12 cellular contexts compared by ENCODE assay signal in genomic region chr1:43121251-43121650, GRCh38. TPM values are rescaled to one million over a fixed set of nuclear protein-coding genes. Genes with fewer than 3 reads are reported as not detected.
DNase-seq lines count a peak whose midpoint lies in the region; ATAC-seq and TF ChIP-seq lines count a peak whose summit lies in the region.
"Had no signal": no experiment of that assay in that cellular context is flagged by ENCODE, and none has a peak within 500 bp of the region (broad histone marks: within the 10 kb centered on the region; RNA-seq: fewer than 3 reads in every experiment).

No MANE protein-coding gene starts in this region.

- no peak overlapping the region for H2BK12ac ChIP-seq in trophoblast cell (ENCODE audit: low read length)

- peak overlapping the region; percentile 42 for H3K4me2 ChIP-seq in trophoblast cell (ENCODE audit: low read length)

- TF ChIP-seq CTCF in HEK293 (tag by site-specific recombination; IDR thresholded peaks at IDR 0.05) (no peak), epithelial cell of proximal tubule (conservative IDR thresholded peaks at IDR 0.05; ENCODE audit: low read depth, low read length) (no peak)

- H3K27me3 ChIP-seq in trophoblast cell (ENCODE audit: insufficient read depth, low read length): no peaks in the 10 kb centered on the region

- H2AK5ac ChIP-seq in trophoblast cell (ENCODE audit: low read length): no peak overlapping the region

- no peak overlapping the region for H3K14ac ChIP-seq in trophoblast cell (ENCODE audit: low read length)

- H4K12ac ChIP-seq in trophoblast cell (ENCODE audit: low read depth, low read length): no peak overlapping the region

- H3K79me2 ChIP-seq in trophoblast cell (ENCODE audit: control insufficient read depth, insufficient read depth, low read length, poor library complexity): no peaks in the 10 kb centered on the region

- H3K4me3 ChIP-seq in HEK293 (ENCODE audit: low read depth, low read length) (no peak overlapping the region), epithelial cell of proximal tubule (ENCODE audit: low read depth, low read length) (peak overlapping the region; percentile 57), trophoblast cell (ENCODE audit: low read depth, low read length) (no peak overlapping the region)

- peak; percentile 53 to 54 for DNase-seq in NCI-H526 (lab: John Stamatoyannopoulos, UW)
- DNase-seq in epithelial cell of proximal tubule (ENCODE audit: low read depth): no peak
- DNase-seq in trophoblast cell: peak; percentile 19 to 50
- no peak for DNase-seq in midbrain (lab: John Stamatoyannopoulos, UW)
- no peak for DNase-seq in OCI-M2 (lab: John Stamatoyannopoulos, UW; ENCODE audit: unreplicated experiment)
- DNase-seq: activated CD8-positive, alpha-beta T cell treated with anti-CD3 and anti-CD28 coated beads, Interleukin-2, amount 10 ng/mL, durations not matched to agents 7 days and 5 days; CD8-positive, alpha-beta T cell; naive B cell; NCI-H1092 had no signal

- no peaks in the 10 kb centered on the region for H3K79me1 ChIP-seq in trophoblast cell (ENCODE audit: low read length)

- H4K91ac ChIP-seq in trophoblast cell (ENCODE audit: low read depth, low read length): no peak overlapping the region

- no peak overlapping the region for H2BK5ac ChIP-seq in trophoblast cell (ENCODE audit: low read depth, low read length, poor library complexity)

- ATAC-seq in HG03342 (IDR thresholded peaks at IDR 0.05; ENCODE audit: unreplicated experiment): no peak
- ATAC-seq in GM19324 (IDR thresholded peaks at IDR 0.05; ENCODE audit: low FRiP score, unreplicated experiment): no peak
- ATAC-seq: activated CD8-positive, alpha-beta T cell treated with anti-CD3 and anti-CD28 coated beads, Interleukin-2, amount 10 ng/mL, durations not matched to agents 7 days and 5 days; CD8-positive, alpha-beta T cell had no signal

- no peak overlapping the region for H2BK120ac ChIP-seq in trophoblast cell (ENCODE audit: insufficient read depth, low read length, poor library complexity)

- H3K23ac ChIP-seq in trophoblast cell (ENCODE audit: low read length): no peak overlapping the region

- no peak overlapping the region for H3K18ac ChIP-seq in trophoblast cell (ENCODE audit: low read length)

- H3K27ac ChIP-seq in HEK293 (ENCODE audit: extremely low read depth, low read depth, low read length) (peak overlapping the region; percentile 77; the same call in 1 of the 2 replicates), trophoblast cell (ENCODE audit: low read depth, low read length) (peak overlapping the region; percentile 19)

- no peak overlapping the region for H4K8ac ChIP-seq in trophoblast cell (ENCODE audit: low read depth, low read length)

- no peak overlapping the region for H2AFZ ChIP-seq in trophoblast cell (ENCODE audit: insufficient read depth, low read length, poor library complexity)

- H3K9me3 ChIP-seq in HEK293 (ENCODE audit: control insufficient read depth, insufficient read depth, low read depth, low read length): no peaks in the 10 kb centered on the region
- H3K9me3 ChIP-seq in trophoblast cell (ENCODE audit: insufficient read depth, low read depth, low read length): peaks cover 2% of the 10 kb centered on the region

- CTCF ChIA-PET in HEK293 (lab: Yijun Ruan, JAX): interaction anchor here (0.6 to 1.1 kb wide), 3 partner anchors 48 to 495 kb away, joined by 3 to 6 read pairs (median 3); no protein-coding TSS in a partner anchor

- WGBS in trophoblast cell (ENCODE audit: extremely low coverage, insufficient coverage, insufficient read length): no CpG with 5 or more reads among the region's 3 CpGs

- no peak overlapping the region for H3K4ac ChIP-seq in trophoblast cell (ENCODE audit: low read depth, low read length)

- H3K36me3 ChIP-seq in HEK293 (ENCODE audit: control insufficient read depth in 2 of 2, insufficient read depth in 1 of 2, low read length in 2 of 2) (no peaks in the 10 kb centered on the region), trophoblast cell (ENCODE audit: control insufficient read depth in 1 of 2, insufficient read depth in 2 of 2, low read length in 2 of 2) (no peaks in the 10 kb centered on the region)

- H3K4me1 ChIP-seq in HEK293 (ENCODE audit: control insufficient read depth, insufficient read depth, low read length): no peaks in the 10 kb centered on the region
- H3K4me1 ChIP-seq in trophoblast cell (ENCODE audit: control insufficient read depth in 1 of 2, insufficient read depth in 2 of 2, low read length in 2 of 2): peaks cover 0 to 7% of the 10 kb centered on the region in 2 experiments

- POLR2A ChIA-PET in HEK293 (lab: Yijun Ruan, JAX): no interaction called here

- no peak overlapping the region for H3K9ac ChIP-seq in trophoblast cell (ENCODE audit: low read length)

TF ChIP-seq in HEK293, 187 proteins besides CTCF, POLR2A, EP300 and RAD21:
- peak; percentile 62 for TF ChIP-seq PRDM10 (tag by site-specific recombination; IDR thresholded peaks at IDR 0.05)
- TF ChIP-seq ZNF830 (tag by site-specific recombination; IDR thresholded peaks at IDR 0.05; ENCODE audit: low read depth): no peak
- TF ChIP-seq, protein P1, sequence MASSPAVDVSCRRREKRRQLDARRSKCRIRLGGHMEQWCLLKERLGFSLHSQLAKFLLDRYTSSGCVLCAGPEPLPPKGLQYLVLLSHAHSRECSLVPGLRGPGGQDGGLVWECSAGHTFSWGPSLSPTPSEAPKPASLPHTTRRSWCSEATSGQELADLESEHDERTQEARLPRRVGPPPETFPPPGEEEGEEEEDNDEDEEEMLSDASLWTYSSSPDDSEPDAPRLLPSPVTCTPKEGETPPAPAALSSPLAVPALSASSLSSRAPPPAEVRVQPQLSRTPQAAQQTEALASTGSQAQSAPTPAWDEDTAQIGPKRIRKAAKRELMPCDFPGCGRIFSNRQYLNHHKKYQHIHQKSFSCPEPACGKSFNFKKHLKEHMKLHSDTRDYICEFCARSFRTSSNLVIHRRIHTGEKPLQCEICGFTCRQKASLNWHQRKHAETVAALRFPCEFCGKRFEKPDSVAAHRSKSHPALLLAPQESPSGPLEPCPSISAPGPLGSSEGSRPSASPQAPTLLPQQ (tag by site-specific recombination; IDR thresholded peaks at IDR 0.05): 0 out of 2 replicates have a peak, but pooled peaks have one; percentile 36
- TF ChIP-seq GLIS2 (tag by site-specific recombination; IDR thresholded peaks at IDR 0.05): no peak
- TF ChIP-seq ZNF335 (tag by site-specific recombination; conservative IDR thresholded peaks at IDR 0.05): peak; percentile 36
- no peak for TF ChIP-seq ZNF202 (tag by site-specific recombination; IDR thresholded peaks at IDR 0.05; ENCODE audit: borderline replicate concordance)

RNA-seq across cellular contexts. Expression of gene EBNA1BP2, which starts 50.8 kb away (rescaled TPM):
- 117 and 173 TPM in 2 replicates for total RNA-seq in epithelial cell of proximal tubule
- 78.8 and 81.4 TPM in 2 replicates for polyA plus RNA-seq in trophoblast cell (2013)

RNA-seq across cellular contexts. Expression of gene CFAP57, which starts 50.9 kb away (rescaled TPM):
- 0.07 and 0.46 TPM in 2 replicates for total RNA-seq in epithelial cell of proximal tubule
- polyA plus RNA-seq in trophoblast cell (2013): 0.07 and 0.16 TPM in 2 replicates
- total RNA-seq: activated CD8-positive, alpha-beta T cell treated with anti-CD3 and anti-CD28 coated beads, Interleukin-2, amount 10 ng/mL, durations not matched to agents 7 days and 5 days; CD8-positive, alpha-beta T cell had no signal

Comparison
In these comparisons a context has a peak if more than half of its experiments do, and no peak if none do; other contexts are left out.
1. DNase-seq: peak in NCI-H526 (2 of 2) and trophoblast cell (2 of 2); none in epithelial cell of proximal tubule (single experiment), midbrain (single experiment) and OCI-M2 (single experiment).